Comparison of ENCODE assay signal across 10 cellular contexts in genomic region chr3:46369675-46370132, GRCh38. TPM values are rescaled to one million over a fixed set of nuclear protein-coding genes. Genes with fewer than 3 reads are reported as not detected.
DNase-seq lines count a peak whose midpoint lies in the region; ATAC-seq and TF ChIP-seq lines count a peak whose summit lies in the region.
"Had no signal": no experiment of that assay in that cellular context is flagged by ENCODE, and none has a peak within 500 bp of the region (broad histone marks: within the 10 kb centered on the region; RNA-seq: fewer than 3 reads in every experiment).

No MANE protein-coding gene starts in this region.

- H3K9me3 Mint-ChIP-seq in activated naive CD8-positive, alpha-beta T cell treated with anti-CD3 and anti-CD28 coated beads, Interleukin-2, amount 50 U/mL, for 24 hours = no peaks in the 10 kb centered on the region

- no peaks in the 10 kb centered on the region for H3K27me3 ChIP-seq in tibial nerve

- H3K36me3 ChIP-seq in tibial nerve = no peaks in the 10 kb centered on the region
- H3K36me3 ChIP-seq: neutrophil had no signal

- ATAC-seq in HG03342 (IDR thresholded peaks at IDR 0.05; ENCODE audit: unreplicated experiment) = peak; percentile 55
- ATAC-seq in activated naive CD8-positive, alpha-beta T cell treated with anti-CD3 and anti-CD28 coated beads, Interleukin-2, amount 50 U/mL, for 24 hours = peak; percentile 88
- ATAC-seq in HG03520 (IDR thresholded peaks at IDR 0.05; ENCODE audit: unreplicated experiment) = no peak

- peak overlapping the region in 3 of 4 donors; percentile 9 to 40 (median 28) for H3K27ac ChIP-seq in tibial nerve
- H3K27ac ChIP-seq: neutrophil had no signal

- TF ChIP-seq POLR2A in tibial nerve (IDR thresholded peaks at IDR 0.05) = no peak

- no peak overlapping the region for H3K4me3 ChIP-seq in tibial nerve

- no peak for TF ChIP-seq EP300 in tibial nerve (IDR thresholded peaks at IDR 0.05)

- H3K27ac Mint-ChIP-seq in activated naive CD8-positive, alpha-beta T cell treated with anti-CD3 and anti-CD28 coated beads, Interleukin-2, amount 50 U/mL, for 24 hours = peak overlapping the region; percentile 84

- DNase-seq in activated naive CD4-positive, alpha-beta T cell treated with Interleukin-2 at 50 U/mL for 16 hours = peak; percentile 46
- DNase-seq in activated naive CD4-positive, alpha-beta T cell treated with anti-CD3 and anti-CD28 coated beads, Interleukin-2, amount 50 U/mL, for 16 hours = no peak
- peak; percentile 31 for DNase-seq in activated naive CD8-positive, alpha-beta T cell treated with anti-CD3 and anti-CD28 coated beads, Interleukin-2, amount 50 U/mL, for 24 hours
- no peak for DNase-seq in tibial nerve (ENCODE audit: low spot score in 2 of 2)
- no peak for DNase-seq in SHP77 (lab: John Stamatoyannopoulos, UW)
- no peak for DNase-seq in GDM1 (lab: John Stamatoyannopoulos, UW)

- no peak overlapping the region for H3K4me3 Mint-ChIP-seq in activated naive CD8-positive, alpha-beta T cell treated with anti-CD3 and anti-CD28 coated beads, Interleukin-2, amount 50 U/mL, for 24 hours

- no peaks in the 10 kb centered on the region for H3K36me3 Mint-ChIP-seq in activated naive CD8-positive, alpha-beta T cell treated with anti-CD3 and anti-CD28 coated beads, Interleukin-2, amount 50 U/mL, for 24 hours (ENCODE audit: low read depth)

- H3K9me3 ChIP-seq in tibial nerve = no peaks in the 10 kb centered on the region
- H3K9me3 ChIP-seq: neutrophil had no signal

- WGBS in tibial nerve, 2 donors = 55 to 60% methylated on average over 6 of the region's 6 CpGs

- no peak for TF ChIP-seq CTCF in tibial nerve (IDR thresholded peaks at IDR 0.05)

- H3K4me1 Mint-ChIP-seq in activated naive CD8-positive, alpha-beta T cell treated with anti-CD3 and anti-CD28 coated beads, Interleukin-2, amount 50 U/mL, for 24 hours = peaks cover 43% of the 10 kb centered on the region

- H3K4me1 ChIP-seq in tibial nerve = no peaks in the 10 kb centered on the region

- H3K27me3 Mint-ChIP-seq in activated naive CD8-positive, alpha-beta T cell treated with anti-CD3 and anti-CD28 coated beads, Interleukin-2, amount 50 U/mL, for 24 hours = peaks cover 15% of the 10 kb centered on the region

RNA-seq across cellular contexts. Expression of gene CCR5, which starts 1.0 kb away (rescaled TPM):
- 1 to 10 TPM in 1 of 4 donors, under 1 TPM in 3; 0.22 to 1.2 (median 0.87) TPM for total RNA-seq in tibial nerve
- total RNA-seq: bronchial epithelial cell had no signal

RNA-seq across cellular contexts. Expression of gene CCR2, which starts 15.8 kb away (rescaled TPM):
- 1 to 10 TPM; 1.7 to 4.8 (median 2.9) TPM for total RNA-seq in tibial nerve
- total RNA-seq: bronchial epithelial cell had no signal

RNA-seq across cellular contexts. Expression of gene CCRL2, which starts 37.4 kb away (rescaled TPM):
- 1 to 10 TPM; 1.3 to 2.7 (median 1.9) TPM for total RNA-seq in tibial nerve

Comparison
In these comparisons a context has a peak if more than half of its experiments do, and no peak if none do; other contexts are left out.
1. DNase-seq: peak in activated naive CD4-positive, alpha-beta T cell treated with Interleukin-2 at 50 U/mL for 16 hours (single experiment) and activated naive CD8-positive, alpha-beta T cell treated with anti-CD3 and anti-CD28 coated beads, Interleukin-2, amount 50 U/mL, for 24 hours (single experiment); none in activated naive CD4-positive, alpha-beta T cell treated with anti-CD3 and anti-CD28 coated beads, Interleukin-2, amount 50 U/mL, for 16 hours (single experiment), tibial nerve (0 of 2), SHP77 (0 of 2) and GDM1 (single experiment).